Comparison of ENCODE assay signal across 26 cellular contexts in the genomic region with DNA sequence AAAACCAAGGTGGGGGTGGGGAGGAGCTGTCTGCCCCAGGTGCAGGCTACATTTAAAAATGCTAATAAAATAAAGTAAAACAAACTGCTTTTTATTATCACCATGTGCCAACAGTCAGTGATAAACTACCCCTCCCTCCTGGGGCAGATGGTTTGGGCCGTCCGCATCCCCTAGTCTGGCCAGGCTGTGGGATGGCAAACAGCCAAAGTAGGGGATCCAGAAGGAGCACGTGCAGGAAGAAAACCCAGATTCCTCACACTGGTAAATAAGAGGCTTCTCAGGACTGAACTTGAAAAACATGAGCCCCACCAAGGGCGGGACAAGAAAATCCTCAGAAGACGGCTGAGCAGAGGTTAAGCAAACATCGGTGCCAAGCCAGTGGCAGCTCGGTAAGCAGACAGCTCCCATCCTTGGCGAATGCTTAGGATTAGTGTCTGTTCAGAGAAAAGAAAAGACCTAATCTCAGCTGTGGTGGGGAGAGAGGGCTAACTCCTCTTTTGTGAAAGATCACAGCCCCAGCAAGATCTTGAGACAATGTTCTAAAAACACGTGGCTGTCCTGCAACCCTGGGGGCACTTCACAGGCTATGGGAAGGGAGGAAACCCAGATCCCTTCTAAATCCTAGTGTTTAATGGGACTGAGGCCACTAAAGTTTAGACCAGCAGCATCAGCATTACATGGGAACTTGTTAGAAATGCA. TPM values are rescaled to one million over a fixed set of nuclear protein-coding genes. Genes with fewer than 3 reads are reported as not detected.
DNase-seq lines count a peak whose midpoint lies in the region.
"Had no signal": no experiment of that assay in that cellular context is flagged by ENCODE, and none has a peak within 500 bp of the region (broad histone marks: within the 10 kb centered on the region; RNA-seq: fewer than 3 reads in every experiment).

No MANE protein-coding gene starts in this region.

- no peak overlapping the region for H2BK5ac ChIP-seq in mesenchymal stem cell (ENCODE audit: low read depth, low read length, poor library complexity, severe bottlenecking)

- no peak overlapping the region for H2BK12ac ChIP-seq in mesenchymal stem cell (ENCODE audit: low read length in 2 of 2)

- peak overlapping the region in 1 of 2 experiments; percentile 6 for H3K4ac ChIP-seq in mesenchymal stem cell (ENCODE audit: low read depth in 1 of 2, low read length in 2 of 2)

- no peak overlapping the region for H2AFZ ChIP-seq in mesenchymal stem cell (ENCODE audit: low read depth, low read length)
- H2AFZ ChIP-seq: GM23338 had no signal

- H3K9ac ChIP-seq in mesenchymal stem cell (ENCODE audit: low read length), result no peak overlapping the region

- H3K36me3 ChIP-seq in mesenchymal stem cell (ENCODE audit: control insufficient read depth in 1 of 2, insufficient read depth in 2 of 2, low read depth in 1 of 2, low read length in 2 of 2), result no peaks in the 10 kb centered on the region
- H3K36me3 ChIP-seq: right atrium auricular region had no signal

- WGBS in mesenchymal stem cell, result 79% methylated on average over 9 of the region's 9 CpGs

- no peak overlapping the region for H2BK120ac ChIP-seq in mesenchymal stem cell (ENCODE audit: low read depth, low read length)

- peaks cover 4 to 15% of the 10 kb centered on the region in 2 experiments for H3K27me3 ChIP-seq in mesenchymal stem cell (ENCODE audit: control insufficient read depth in 1 of 2, insufficient read depth in 1 of 2, low read length in 2 of 2)
- H3K27me3 ChIP-seq: right atrium auricular region had no signal

- no peak overlapping the region for H3K23ac ChIP-seq in mesenchymal stem cell (ENCODE audit: low read length in 2 of 2)

- no peak overlapping the region for H2AK5ac ChIP-seq in mesenchymal stem cell (ENCODE audit: low read length, severe bottlenecking)

- H3K4me1 ChIP-seq in mesenchymal stem cell (ENCODE audit: control insufficient read depth, insufficient read depth, low read depth, low read length), result peaks cover 2% of the 10 kb centered on the region
- H3K4me1 ChIP-seq: right atrium auricular region had no signal

- peak; percentile 43 for DNase-seq in DMS 273 treated with DMSO at 0.1 percent for 48 hours (lab: John Stamatoyannopoulos, UW)
- DNase-seq in NCI-H446 (lab: John Stamatoyannopoulos, UW), result peak; percentile 44 to 84
- DNase-seq in amniotic epithelial cell (ENCODE audit: low read depth), result peak; percentile 47
- DNase-seq in left kidney (ENCODE audit: low read depth, low spot score), result peak; percentile 57
- no peak for DNase-seq in mesenchymal stem cell
- DNase-seq in activated CD4-positive, alpha-beta T cell treated with anti-CD3 and anti-CD28 coated beads, Interleukin-2, amount 50 U/mL, for 1 hour, result no peak
- no peak for DNase-seq in A172 (ENCODE audit: low spot score)
- DNase-seq in superior temporal gyrus (ENCODE audit: extremely low spot score), result no peak
- DNase-seq: activated CD4-positive, alpha-beta T cell treated with anti-CD3 and anti-CD28 coated beads, Interleukin-2, amount 10 ng/mL, durations not matched to agents 7 days and 5 days; activated CD8-positive, alpha-beta memory T cell treated with anti-CD3 and anti-CD28 coated beads, Interleukin-2, amount 50 U/mL, for 4 hours; activated effector memory CD4-positive, alpha-beta T cell treated with Interleukin-2 at 50 U/mL for 16 hours; DMS53; hippocampal formation; kidney; naive thymus-derived CD4-positive, alpha-beta T cell; NCI-H2029; NCI-H510A treated with DMSO at 0.1 percent for 48 hours; Right ventricle myocardium superior; stimulated activated CD4-positive, alpha-beta T cell treated with anti-CD3 and anti-CD28 coated beads, Interleukin-15, amount 100 ng/mL, for 24 hours; substantia nigra; T-helper 1 cell had no signal

- H4K91ac ChIP-seq in mesenchymal stem cell (ENCODE audit: low read length), result no peak overlapping the region

- no peak overlapping the region for H3K4me3 ChIP-seq in mesenchymal stem cell (ENCODE audit: insufficient read depth in 1 of 2, low read depth in 1 of 2, low read length in 2 of 2)
- H3K4me3 ChIP-seq: GM23338, K562, right atrium auricular region had no signal

- H3K4me2 ChIP-seq in mesenchymal stem cell (ENCODE audit: low read length, poor library complexity, severe bottlenecking), result no peak overlapping the region
- H3K4me2 ChIP-seq: GM23338 had no signal

- H3K27ac ChIP-seq in mesenchymal stem cell (ENCODE audit: low read length, poor library complexity, severe bottlenecking), result no peak overlapping the region
- H3K27ac ChIP-seq: right atrium auricular region had no signal

- H3K14ac ChIP-seq in mesenchymal stem cell (ENCODE audit: low read length in 2 of 2), result no peak overlapping the region

- no peak overlapping the region for H3K18ac ChIP-seq in mesenchymal stem cell (ENCODE audit: low read depth in 1 of 2, low read length in 2 of 2)

- no peaks in the 10 kb centered on the region for H3K79me1 ChIP-seq in mesenchymal stem cell (replicated peaks; ENCODE audit: low read length, poor library complexity, severe bottlenecking)

- no peak overlapping the region for H4K8ac ChIP-seq in mesenchymal stem cell (ENCODE audit: low read length)

- H2BK15ac ChIP-seq in mesenchymal stem cell (ENCODE audit: low read depth, poor library complexity, severe bottlenecking), result no peak overlapping the region

- no peaks in the 10 kb centered on the region for H3K9me3 ChIP-seq in mesenchymal stem cell (ENCODE audit: control insufficient read depth, low read length)
- H3K9me3 ChIP-seq: right atrium auricular region had no signal

RNA-seq across cellular contexts. Expression of a gene that starts 46.5 kb away (rescaled TPM):
- polyA plus RNA-seq in mesenchymal stem cell (2013, experiment 1 of 2), result 7.8 TPM
- 7.9 TPM for polyA plus RNA-seq in mesenchymal stem cell (2013, experiment 2 of 2)
- 0.31 TPM in 1 of 2 replicates, not detected in the other for total RNA-seq in A172 (2014; rRNA removed; shearing (Covaris generic))
- total RNA-seq: activated CD4-positive, alpha-beta T cell treated with anti-CD3 and anti-CD28 coated beads, Interleukin-2, amount 10 ng/mL, durations not matched to agents 7 days and 5 days; dermis microvascular lymphatic vessel endothelial cell; K562; naive thymus-derived CD4-positive, alpha-beta T cell; Right ventricle myocardium superior had no signal
- polyA plus RNA-seq: CD14-positive monocyte; K562; naive thymus-derived CD4-positive, alpha-beta T cell had no signal

Comparison
In these comparisons a context has a peak if more than half of its experiments do, and no peak if none do; other contexts are left out.
1. DNase-seq: peak in DMS 273 treated with DMSO at 0.1 percent for 48 hours (single experiment), NCI-H446 (2 of 2), amniotic epithelial cell (single experiment) and left kidney (single experiment); none in mesenchymal stem cell (single experiment), activated CD4-positive, alpha-beta T cell treated with anti-CD3 and anti-CD28 coated beads, Interleukin-2, amount 50 U/mL, for 1 hour (single experiment), A172 (single experiment) and superior temporal gyrus (single experiment).